ENCODE assay signal across 26 cellular contexts in the genomic region with DNA sequence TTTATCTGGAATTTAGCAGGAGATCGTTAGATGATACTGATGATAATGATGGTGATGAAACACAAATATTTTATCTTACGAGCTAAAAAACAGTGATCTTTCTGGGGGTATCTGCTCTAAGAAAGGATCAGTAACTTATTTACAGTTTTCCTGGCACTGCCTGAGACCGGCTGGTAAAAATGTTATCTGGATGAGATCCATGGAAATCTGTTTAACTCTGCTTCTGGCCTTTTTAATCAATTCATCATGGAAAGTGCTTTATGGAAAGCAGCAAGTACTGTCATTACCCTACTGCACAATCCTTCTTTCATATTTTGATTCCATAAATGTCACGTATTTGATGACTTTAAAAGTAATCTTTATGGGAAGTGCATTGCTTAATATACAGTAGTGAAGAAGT.
"Had no signal": no experiment of that assay in that cellular context is flagged by ENCODE, and none has a peak within 500 bp of the region (broad histone marks: within the 10 kb centered on the region; RNA-seq: fewer than 3 reads in every experiment).

No MANE protein-coding gene starts in this region.

- DNase-seq: colonic mucosa; cortex of kidney; dermis blood vessel endothelial cell; dorsolateral prefrontal cortex; effector CD4-positive, alpha-beta T cell; effector CD8-positive, alpha-beta T cell; effector memory CD4-positive, alpha-beta T cell; effector memory CD8-positive, alpha-beta T cell; endodermal cell; erythroblast; esophagus squamous epithelium; foreskin fibroblast; foreskin keratinocyte; foreskin melanocyte; gastrocnemius medialis; glutamatergic neuron; head of caudate nucleus; heart left ventricle; heart right ventricle had no signal

- H3K36me3 ChIP-seq: colonic mucosa, esophagus muscularis mucosa, esophagus squamous epithelium, gastrocnemius medialis, gastroesophageal sphincter, heart left ventricle, heart right ventricle had no signal

- H3K27ac Mint-ChIP-seq: dendritic cell treated with granulocyte-macrophage colony-stimulating factor and Interleukin-4, amounts not matched to agents 40 ng/mL and 50 ng/mL, for 4 days; effector memory CD8-positive, alpha-beta T cell; endodermal cell had no signal

- H3K9me3 ChIP-seq: colonic mucosa, esophagus muscularis mucosa, esophagus squamous epithelium, gastrocnemius medialis, gastroesophageal sphincter, heart right ventricle had no signal

- H3K27ac ChIP-seq: colonic mucosa, coronary artery, dorsolateral prefrontal cortex, epithelial cell of prostate, esophagus muscularis mucosa, esophagus squamous epithelium, foreskin keratinocyte, gastrocnemius medialis, gastroesophageal sphincter, heart left ventricle, heart right ventricle, hepatocyte had no signal

- H3K4me3 ChIP-seq: colonic mucosa, coronary artery, dorsolateral prefrontal cortex, esophagus muscularis mucosa, esophagus squamous epithelium, gastrocnemius medialis, gastroesophageal sphincter, heart left ventricle, heart right ventricle, hepatocyte had no signal

- H3K27me3 ChIP-seq: colonic mucosa, esophagus muscularis mucosa, esophagus squamous epithelium, foreskin keratinocyte, gastrocnemius medialis, gastroesophageal sphincter, heart left ventricle, heart right ventricle, hepatocyte had no signal

- H3K4me1 Mint-ChIP-seq: endodermal cell had no signal

- H2AFZ ChIP-seq: hepatocyte had no signal

- H3K79me2 ChIP-seq: hepatocyte had no signal

- H3K4me1 ChIP-seq: colonic mucosa, esophagus muscularis mucosa, esophagus squamous epithelium, foreskin keratinocyte, gastrocnemius medialis, gastroesophageal sphincter, heart left ventricle, heart right ventricle had no signal

- H3K27me3 Mint-ChIP-seq: dendritic cell treated with granulocyte-macrophage colony-stimulating factor and Interleukin-4, amounts not matched to agents 40 ng/mL and 50 ng/mL, for 4 days; effector memory CD8-positive, alpha-beta T cell had no signal

- H3K4me3 Mint-ChIP-seq: dendritic cell treated with granulocyte-macrophage colony-stimulating factor and Interleukin-4, amounts not matched to agents 40 ng/mL and 50 ng/mL, for 4 days; effector memory CD8-positive, alpha-beta T cell; endodermal cell had no signal

- H3K9me3 Mint-ChIP-seq: dendritic cell treated with granulocyte-macrophage colony-stimulating factor and Interleukin-4, amounts not matched to agents 40 ng/mL and 50 ng/mL, for 4 days; endodermal cell had no signal

- ATAC-seq: effector memory CD8-positive, alpha-beta T cell; esophagus mucosa; foreskin keratinocyte; gastrocnemius medialis; gastroesophageal sphincter; heart left ventricle; heart right ventricle had no signal

- H3K4me2 ChIP-seq: hepatocyte had no signal
